In genomic region chr5:55307383-55308253, GRCh38 we compare ENCODE assay signal across 1 cellular context.
TF ChIP-seq lines count a peak whose summit lies in the region.

A gene with protein sequence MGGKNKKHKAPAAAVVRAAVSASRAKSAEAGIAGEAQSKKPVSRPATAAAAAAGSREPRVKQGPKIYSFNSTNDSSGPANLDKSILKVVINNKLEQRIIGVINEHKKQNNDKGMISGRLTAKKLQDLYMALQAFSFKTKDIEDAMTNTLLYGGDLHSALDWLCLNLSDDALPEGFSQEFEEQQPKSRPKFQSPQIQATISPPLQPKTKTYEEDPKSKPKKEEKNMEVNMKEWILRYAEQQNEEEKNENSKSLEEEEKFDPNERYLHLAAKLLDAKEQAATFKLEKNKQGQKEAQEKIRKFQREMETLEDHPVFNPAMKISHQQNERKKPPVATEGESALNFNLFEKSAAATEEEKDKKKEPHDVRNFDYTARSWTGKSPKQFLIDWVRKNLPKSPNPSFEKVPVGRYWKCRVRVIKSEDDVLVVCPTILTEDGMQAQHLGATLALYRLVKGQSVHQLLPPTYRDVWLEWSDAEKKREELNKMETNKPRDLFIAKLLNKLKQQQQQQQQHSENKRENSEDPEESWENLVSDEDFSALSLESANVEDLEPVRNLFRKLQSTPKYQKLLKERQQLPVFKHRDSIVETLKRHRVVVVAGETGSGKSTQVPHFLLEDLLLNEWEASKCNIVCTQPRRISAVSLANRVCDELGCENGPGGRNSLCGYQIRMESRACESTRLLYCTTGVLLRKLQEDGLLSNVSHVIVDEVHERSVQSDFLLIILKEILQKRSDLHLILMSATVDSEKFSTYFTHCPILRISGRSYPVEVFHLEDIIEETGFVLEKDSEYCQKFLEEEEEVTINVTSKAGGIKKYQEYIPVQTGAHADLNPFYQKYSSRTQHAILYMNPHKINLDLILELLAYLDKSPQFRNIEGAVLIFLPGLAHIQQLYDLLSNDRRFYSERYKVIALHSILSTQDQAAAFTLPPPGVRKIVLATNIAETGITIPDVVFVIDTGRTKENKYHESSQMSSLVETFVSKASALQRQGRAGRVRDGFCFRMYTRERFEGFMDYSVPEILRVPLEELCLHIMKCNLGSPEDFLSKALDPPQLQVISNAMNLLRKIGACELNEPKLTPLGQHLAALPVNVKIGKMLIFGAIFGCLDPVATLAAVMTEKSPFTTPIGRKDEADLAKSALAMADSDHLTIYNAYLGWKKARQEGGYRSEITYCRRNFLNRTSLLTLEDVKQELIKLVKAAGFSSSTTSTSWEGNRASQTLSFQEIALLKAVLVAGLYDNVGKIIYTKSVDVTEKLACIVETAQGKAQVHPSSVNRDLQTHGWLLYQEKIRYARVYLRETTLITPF (N-terminal part only) (minus strand): TSS chr5:55307694. CDS start chr5:55307573, 121 bp downstream.
MTREX (plus strand) TSS chr5:55307989; CDS start chr5:55308014, 25 bp downstream.

TF ChIP-seq in K562, 482 proteins besides CTCF, POLR2A, EP300 and RAD21 (continued from another document and continues in another):
- TF ChIP-seq, protein P1, sequence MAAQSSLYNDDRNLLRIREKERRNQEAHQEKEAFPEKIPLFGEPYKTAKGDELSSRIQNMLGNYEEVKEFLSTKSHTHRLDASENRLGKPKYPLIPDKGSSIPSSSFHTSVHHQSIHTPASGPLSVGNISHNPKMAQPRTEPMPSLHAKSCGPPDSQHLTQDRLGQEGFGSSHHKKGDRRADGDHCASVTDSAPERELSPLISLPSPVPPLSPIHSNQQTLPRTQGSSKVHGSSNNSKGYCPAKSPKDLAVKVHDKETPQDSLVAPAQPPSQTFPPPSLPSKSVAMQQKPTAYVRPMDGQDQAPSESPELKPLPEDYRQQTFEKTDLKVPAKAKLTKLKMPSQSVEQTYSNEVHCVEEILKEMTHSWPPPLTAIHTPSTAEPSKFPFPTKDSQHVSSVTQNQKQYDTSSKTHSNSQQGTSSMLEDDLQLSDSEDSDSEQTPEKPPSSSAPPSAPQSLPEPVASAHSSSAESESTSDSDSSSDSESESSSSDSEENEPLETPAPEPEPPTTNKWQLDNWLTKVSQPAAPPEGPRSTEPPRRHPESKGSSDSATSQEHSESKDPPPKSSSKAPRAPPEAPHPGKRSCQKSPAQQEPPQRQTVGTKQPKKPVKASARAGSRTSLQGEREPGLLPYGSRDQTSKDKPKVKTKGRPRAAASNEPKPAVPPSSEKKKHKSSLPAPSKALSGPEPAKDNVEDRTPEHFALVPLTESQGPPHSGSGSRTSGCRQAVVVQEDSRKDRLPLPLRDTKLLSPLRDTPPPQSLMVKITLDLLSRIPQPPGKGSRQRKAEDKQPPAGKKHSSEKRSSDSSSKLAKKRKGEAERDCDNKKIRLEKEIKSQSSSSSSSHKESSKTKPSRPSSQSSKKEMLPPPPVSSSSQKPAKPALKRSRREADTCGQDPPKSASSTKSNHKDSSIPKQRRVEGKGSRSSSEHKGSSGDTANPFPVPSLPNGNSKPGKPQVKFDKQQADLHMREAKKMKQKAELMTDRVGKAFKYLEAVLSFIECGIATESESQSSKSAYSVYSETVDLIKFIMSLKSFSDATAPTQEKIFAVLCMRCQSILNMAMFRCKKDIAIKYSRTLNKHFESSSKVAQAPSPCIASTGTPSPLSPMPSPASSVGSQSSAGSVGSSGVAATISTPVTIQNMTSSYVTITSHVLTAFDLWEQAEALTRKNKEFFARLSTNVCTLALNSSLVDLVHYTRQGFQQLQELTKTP (IDR thresholded peaks at IDR 0.05; ENCODE audit: low read depth in 1 of 2, partially characterized antibody in 2 of 2) = peak; percentile 79 to 83
- TF ChIP-seq DPF2 (IDR thresholded peaks at IDR 0.05) (peak; percentile 65), PTRF (tag; IDR thresholded peaks at IDR 0.05) (no peak), E2F1 (CRISPR knock-in tag; IDR thresholded peaks at IDR 0.05) (0 out of 2 replicates have a peak, but pooled peaks have one; percentile 36), SMARCA4 (IDR thresholded peaks at IDR 0.05) (0 out of 2 replicates have a peak, but pooled peaks have one; percentile 64), CHD1 (IDR thresholded peaks at IDR 0.05; ENCODE audit: low read length) (peak; percentile 97), E4F1 (CRISPR knock-in tag; IDR thresholded peaks at IDR 0.05; ENCODE audit: borderline replicate concordance) (no peak), CREB1 (IDR thresholded peaks at IDR 0.05) (peak; percentile 84), CREB1 (CRISPR knock-in tag; IDR thresholded peaks at IDR 0.05) (peak; percentile 56; the same call in 1 of the 2 replicates), USF1 (CRISPR knock-in tag; IDR thresholded peaks at IDR 0.05) (0 out of 2 replicates have a peak, but pooled peaks have one; percentile 44), NEUROD1 (IDR thresholded peaks at IDR 0.05; ENCODE audit: borderline replicate concordance, low read depth, low read length, partially characterized antibody) (no peak), POLR2AphosphoS5 (IDR thresholded peaks at IDR 0.05; ENCODE audit: control insufficient read depth, insufficient read depth, low read depth, low read length) (peak; percentile 83), BCOR (IDR thresholded peaks at IDR 0.05) (peak; percentile 42; the same call in 1 of the 2 replicates), PML (IDR thresholded peaks at IDR 0.05; ENCODE audit: low read length) (peak; percentile 51; the same call in 1 of the 2 replicates), POLR2AphosphoS2 (IDR thresholded peaks at IDR 0.05; ENCODE audit: low read length) (no peak), THAP12 (CRISPR knock-in tag; IDR thresholded peaks at IDR 0.05) (0 out of 2 replicates have a peak, but pooled peaks have one; percentile 17), KAT7 (CRISPR knock-in tag; IDR thresholded peaks at IDR 0.05; ENCODE audit: borderline replicate concordance) (peak; percentile 70; the same call in 1 of the 2 replicates), ATF1 (CRISPR knock-in tag; IDR thresholded peaks at IDR 0.05) (no peak), ATF1 (tag; IDR thresholded peaks at IDR 0.05) (peak; percentile 97), HNRNPUL1 (IDR thresholded peaks at IDR 0.05; ENCODE audit: low read length) (no peak), MLLT1 (IDR thresholded peaks at IDR 0.05) (peak in 1 of 2 experiments; percentile 72; a peak in 1 of 4 replicates), CBFA2T3 (IDR thresholded peaks at IDR 0.05) (no peak)
- TF ChIP-seq, protein P2, sequence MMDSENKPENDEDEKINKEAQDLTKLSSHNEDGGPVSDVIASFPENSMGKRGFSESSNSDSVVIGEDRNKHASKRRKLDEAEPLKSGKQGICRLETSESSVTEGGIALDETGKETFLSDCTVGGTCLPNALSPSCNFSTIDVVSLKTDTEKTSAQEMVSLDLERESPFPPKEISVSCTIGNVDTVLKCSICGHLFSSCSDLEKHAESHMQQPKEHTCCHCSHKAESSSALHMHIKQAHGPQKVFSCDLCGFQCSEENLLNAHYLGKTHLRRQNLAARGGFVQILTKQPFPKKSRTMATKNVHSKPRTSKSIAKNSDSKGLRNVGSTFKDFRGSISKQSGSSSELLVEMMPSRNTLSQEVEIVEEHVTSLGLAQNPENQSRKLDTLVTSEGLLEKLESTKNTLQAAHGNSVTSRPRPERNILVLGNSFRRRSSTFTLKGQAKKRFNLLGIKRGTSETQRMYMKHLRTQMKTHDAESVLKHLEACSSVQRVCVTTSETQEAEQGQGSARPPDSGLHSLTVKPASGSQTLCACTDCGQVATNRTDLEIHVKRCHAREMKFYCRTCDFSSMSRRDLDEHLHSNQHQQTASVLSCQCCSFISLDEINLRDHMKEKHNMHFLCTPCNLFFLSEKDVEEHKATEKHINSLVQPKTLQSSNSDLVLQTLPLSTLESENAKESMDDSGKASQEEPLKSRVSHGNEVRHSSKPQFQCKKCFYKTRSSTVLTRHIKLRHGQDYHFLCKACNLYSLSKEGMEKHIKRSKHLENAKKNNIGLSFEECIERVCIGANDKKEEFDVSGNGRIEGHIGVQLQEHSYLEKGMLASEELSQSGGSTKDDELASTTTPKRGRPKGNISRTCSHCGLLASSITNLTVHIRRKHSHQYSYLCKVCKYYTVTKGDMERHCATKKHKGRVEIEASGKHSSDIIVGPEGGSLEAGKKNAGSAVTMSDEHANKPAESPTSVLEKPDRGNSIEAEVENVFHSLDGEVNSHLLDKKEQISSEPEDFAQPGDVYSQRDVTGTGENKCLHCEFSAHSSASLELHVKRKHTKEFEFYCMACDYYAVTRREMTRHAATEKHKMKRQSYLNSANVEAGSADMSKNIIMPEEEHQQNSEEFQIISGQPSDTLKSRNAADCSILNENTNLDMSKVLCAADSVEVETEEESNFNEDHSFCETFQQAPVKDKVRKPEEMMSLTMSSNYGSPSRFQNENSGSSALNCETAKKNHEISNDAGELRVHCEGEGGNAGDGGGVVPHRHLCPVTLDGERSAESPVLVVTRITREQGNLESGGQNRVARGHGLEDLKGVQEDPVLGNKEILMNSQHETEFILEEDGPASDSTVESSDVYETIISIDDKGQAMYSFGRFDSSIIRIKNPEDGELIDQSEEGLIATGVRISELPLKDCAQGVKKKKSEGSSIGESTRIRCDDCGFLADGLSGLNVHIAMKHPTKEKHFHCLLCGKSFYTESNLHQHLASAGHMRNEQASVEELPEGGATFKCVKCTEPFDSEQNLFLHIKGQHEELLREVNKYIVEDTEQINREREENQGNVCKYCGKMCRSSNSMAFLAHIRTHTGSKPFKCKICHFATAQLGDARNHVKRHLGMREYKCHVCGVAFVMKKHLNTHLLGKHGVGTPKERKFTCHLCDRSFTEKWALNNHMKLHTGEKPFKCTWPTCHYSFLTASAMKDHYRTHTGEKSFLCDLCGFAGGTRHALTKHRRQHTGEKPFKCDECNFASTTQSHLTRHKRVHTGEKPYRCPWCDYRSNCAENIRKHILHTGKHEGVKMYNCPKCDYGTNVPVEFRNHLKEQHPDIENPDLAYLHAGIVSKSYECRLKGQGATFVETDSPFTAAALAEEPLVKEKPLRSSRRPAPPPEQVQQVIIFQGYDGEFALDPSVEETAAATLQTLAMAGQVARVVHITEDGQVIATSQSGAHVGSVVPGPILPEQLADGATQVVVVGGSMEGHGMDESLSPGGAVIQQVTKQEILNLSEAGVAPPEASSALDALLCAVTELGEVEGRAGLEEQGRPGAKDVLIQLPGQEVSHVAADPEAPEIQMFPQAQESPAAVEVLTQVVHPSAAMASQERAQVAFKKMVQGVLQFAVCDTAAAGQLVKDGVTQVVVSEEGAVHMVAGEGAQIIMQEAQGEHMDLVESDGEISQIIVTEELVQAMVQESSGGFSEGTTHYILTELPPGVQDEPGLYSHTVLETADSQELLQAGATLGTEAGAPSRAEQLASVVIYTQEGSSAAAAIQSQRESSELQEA (IDR thresholded peaks at IDR 0.05; ENCODE audit: low read depth) = peak; percentile 98
